2 cellular contexts compared by ENCODE assay signal in genomic region chr15:32394745-32395144, GRCh38. TPM values are rescaled to one million over a fixed set of nuclear protein-coding genes. Genes with fewer than 3 reads are reported as not detected.
"Had no signal": no experiment of that assay in that cellular context is flagged by ENCODE, and none has a peak within 500 bp of the region (broad histone marks: within the 10 kb centered on the region; RNA-seq: fewer than 3 reads in every experiment).

No MANE protein-coding gene starts in this region.

RNA-seq across cellular contexts. Expression of gene GOLGA8K, which starts 8.3 kb away (rescaled TPM):
- total RNA-seq: M059J, MCF 10A had no signal
